ENCODE assay signal across 8 cellular contexts in genomic region chr16:67926181-67926742, GRCh38. TPM values are rescaled to one million over a fixed set of nuclear protein-coding genes. Genes with fewer than 3 reads are reported as not detected.
DNase-seq lines count a peak whose midpoint lies in the region; ATAC-seq and TF ChIP-seq lines count a peak whose summit lies in the region.

No MANE protein-coding gene starts in this region.

- H3K27ac ChIP-seq in lower lobe of right lung: peak overlapping the region; percentile 56
- H3K27ac ChIP-seq in hepatocyte: no peak overlapping the region
- no peak overlapping the region for H3K27ac ChIP-seq in neuronal stem cell (replicated peaks; ENCODE audit: low read length)

- H3K9me3 ChIP-seq in adipocyte (ENCODE audit: control insufficient read depth, low read length) (no peaks in the 10 kb centered on the region), lower lobe of right lung (no peaks in the 10 kb centered on the region), hepatocyte (ENCODE audit: low read depth) (no peaks in the 10 kb centered on the region), neuronal stem cell (replicated peaks in 1 of 2; ENCODE audit: control insufficient read depth in 2 of 2, insufficient read depth in 1 of 2, low read depth in 1 of 2, low read length in 2 of 2) (peaks cover 0 to 2% of the 10 kb centered on the region in 2 donors)

- H2AK5ac ChIP-seq in neuronal stem cell (ENCODE audit: low read depth, low read length): no peak overlapping the region

- no peak overlapping the region for H3K4ac ChIP-seq in neuronal stem cell (ENCODE audit: low read length)

- peak overlapping the region in 2 of 7 donors; percentile 42 to 64 for H3K27ac Mint-ChIP-seq in CD14-positive monocyte

- DNase-seq in CD14-positive monocyte (ENCODE audit: low spot score) (peak; percentile 27), NCI-H1105 (lab: John Stamatoyannopoulos, UW) (peak; percentile 61), adipocyte (ENCODE audit: low read depth) (peak; percentile 40), lower lobe of right lung (peak; percentile 58), GM19240 (ENCODE audit: insufficient read length, low spot score) (no peak), hepatocyte (ENCODE audit: low spot score) (no peak), neuronal stem cell (ENCODE audit: low spot score) (no peak)

- H2AFZ ChIP-seq in hepatocyte: no peak overlapping the region
- no peak overlapping the region for H2AFZ ChIP-seq in neuronal stem cell (ENCODE audit: low read length)

- no peak overlapping the region for H2BK120ac ChIP-seq in neuronal stem cell (ENCODE audit: low read depth, low read length)

- H3K79me2 ChIP-seq in hepatocyte: peaks cover 10% of the 10 kb centered on the region

- H3K36me3 Mint-ChIP-seq in CD14-positive monocyte: peaks cover 40 to 71% of the 10 kb centered on the region in 2 donors

- TF ChIP-seq CTCF in CD14-positive monocyte (IDR thresholded peaks at IDR 0.05): no peak
- no peak for TF ChIP-seq CTCF in lower lobe of right lung (IDR thresholded peaks at IDR 0.05)
- TF ChIP-seq CTCF in hepatocyte (IDR thresholded peaks at IDR 0.05; ENCODE audit: poor library complexity): no peak

- no peak overlapping the region for H3K4me3 ChIP-seq in adipocyte (ENCODE audit: low read length)
- no peak overlapping the region for H3K4me3 ChIP-seq in lower lobe of right lung
- no peak overlapping the region for H3K4me3 ChIP-seq in hepatocyte
- H3K4me3 ChIP-seq in neuronal stem cell (ENCODE audit: low read length in 2 of 2): no peak overlapping the region

- H4K91ac ChIP-seq in neuronal stem cell (ENCODE audit: low read depth, low read length, poor library complexity): no peak overlapping the region

- H3K14ac ChIP-seq in neuronal stem cell (ENCODE audit: low read length): no peak overlapping the region

- no peak overlapping the region for H2BK15ac ChIP-seq in neuronal stem cell (ENCODE audit: low read length)

- H3K79me1 ChIP-seq in neuronal stem cell (ENCODE audit: low read depth, low read length): peaks cover 4% of the 10 kb centered on the region

- no peaks in the 10 kb centered on the region for H3K27me3 ChIP-seq in adipocyte (replicated peaks; ENCODE audit: control insufficient read depth, insufficient read depth, low read length)
- no peaks in the 10 kb centered on the region for H3K27me3 ChIP-seq in lower lobe of right lung (ENCODE audit: low read depth)
- no peaks in the 10 kb centered on the region for H3K27me3 ChIP-seq in hepatocyte
- no peaks in the 10 kb centered on the region for H3K27me3 ChIP-seq in neuronal stem cell (ENCODE audit: control insufficient read depth in 3 of 3, insufficient read depth in 3 of 3, low read depth in 1 of 3, low read length in 3 of 3)

- intact Hi-C loops in CD14-positive monocyte (cut with micrococcal nuclease): loop anchor here in 1 of 2 donors (5.0 kb wide), 2 partner anchors 109 to 254 kb away; no protein-coding TSS in a partner anchor
- intact Hi-C loops in lower lobe of right lung (cut with DNase I): no loop called here

- WGBS in hepatocyte (ENCODE audit: low lambda C conversion rate, missing lambda C conversion rate): 71% methylated on average over 13 of the region's 13 CpGs
- no CpG with 5 or more reads among the region's 13 CpGs for WGBS in neuronal stem cell (ENCODE audit: extremely low coverage in 2 of 2, insufficient read length in 2 of 2, insufficient replicate concordance in 1 of 2), 2 donors

- H3K4me2 ChIP-seq in hepatocyte (no peak overlapping the region), neuronal stem cell (ENCODE audit: insufficient read depth, low read length, poor library complexity, severe bottlenecking) (no peak overlapping the region)

- no peak overlapping the region for H3K4me3 Mint-ChIP-seq in CD14-positive monocyte

- H3K9me3 Mint-ChIP-seq in CD14-positive monocyte: no peaks in the 10 kb centered on the region

- H3K9me2 ChIP-seq in hepatocyte (replicated peaks; ENCODE audit: insufficient read depth): no peaks in the 10 kb centered on the region

- peaks cover 0 to 2% (median 0%) of the 10 kb centered on the region in 3 donors for H3K27me3 Mint-ChIP-seq in CD14-positive monocyte (ENCODE audit: low read depth in 3 of 3)

- no peak overlapping the region for H2BK5ac ChIP-seq in neuronal stem cell (ENCODE audit: low read length)

- peaks cover 10% of the 10 kb centered on the region for H3K4me1 ChIP-seq in adipocyte (ENCODE audit: control insufficient read depth, insufficient read depth, low read length)
- peaks cover 31% of the 10 kb centered on the region for H3K4me1 ChIP-seq in lower lobe of right lung
- no peaks in the 10 kb centered on the region for H3K4me1 ChIP-seq in hepatocyte (ENCODE audit: insufficient read depth)
- no peaks in the 10 kb centered on the region for H3K4me1 ChIP-seq in neuronal stem cell (ENCODE audit: control insufficient read depth in 2 of 2, insufficient read depth in 1 of 2, low read depth in 1 of 2, low read length in 2 of 2)

- H3K4me1 Mint-ChIP-seq in CD14-positive monocyte: no peaks in the 10 kb centered on the region

- H3K36me3 ChIP-seq in adipocyte (ENCODE audit: control insufficient read depth, insufficient read depth, low read length, severe bottlenecking) (peaks cover 35% of the 10 kb centered on the region), lower lobe of right lung (peaks cover 59% of the 10 kb centered on the region), hepatocyte (replicated peaks; ENCODE audit: insufficient read depth, low read depth) (no peaks in the 10 kb centered on the region), neuronal stem cell (replicated peaks in 1 of 2; ENCODE audit: control insufficient read depth in 2 of 2, insufficient read depth in 2 of 2, low read length in 2 of 2) (peaks cover 18 to 71% of the 10 kb centered on the region in 2 donors)

- no peak overlapping the region for H4K8ac ChIP-seq in neuronal stem cell (ENCODE audit: low read depth, low read length)

- ATAC-seq in lower lobe of right lung (peak in 1 of 2 donors; percentile 18), GM18867 (IDR thresholded peaks at IDR 0.05; ENCODE audit: unreplicated experiment) (no peak)

- H3K9ac ChIP-seq in adipocyte (ENCODE audit: low read length): peak overlapping the region; percentile 28
- no peak overlapping the region for H3K9ac ChIP-seq in neuronal stem cell (ENCODE audit: low read depth, low read length, poor library complexity)

- no peak overlapping the region for H3K23ac ChIP-seq in neuronal stem cell (ENCODE audit: low read depth, low read length, poor library complexity)

- H4K20me1 ChIP-seq in hepatocyte (ENCODE audit: insufficient read depth, poor library complexity, severe bottlenecking): peaks cover 20% of the 10 kb centered on the region

- no peak overlapping the region for H2BK12ac ChIP-seq in neuronal stem cell (ENCODE audit: low read length)

- no peak overlapping the region for H3K18ac ChIP-seq in neuronal stem cell (ENCODE audit: low read length)

RNA-seq across cellular contexts. Expression of gene CTRL, which starts 5.4 kb away (rescaled TPM):
- 1 to 10 TPM in 1 of 2 donors, under 1 TPM in 1; 0.69 to 1.6 TPM for polyA plus RNA-seq in CD14-positive monocyte
- 0.59 TPM for total RNA-seq in lower lobe of right lung
- 0.63 TPM in 1 of 2 replicates, not detected in the other for total RNA-seq in hepatocyte
- 12.5 and 13.4 TPM in 2 replicates for polyA plus RNA-seq in hepatocyte
- 0.46 TPM for polyA plus RNA-seq in neuronal stem cell (2013, experiment 1 of 2)
- polyA plus RNA-seq in neuronal stem cell (2013, experiment 2 of 2): 0.43 TPM

RNA-seq across cellular contexts. Expression of gene PSMB10, which starts 10.4 kb away (rescaled TPM):
- polyA plus RNA-seq in CD14-positive monocyte (100 to 1,000 TPM; 609 to 798 TPM), hepatocyte (48.7 and 52.2 TPM in 2 replicates)
- total RNA-seq in lower lobe of right lung (82.7 TPM), hepatocyte (13.7 and 27.8 TPM in 2 replicates)
- 9.9 TPM for polyA plus RNA-seq in neuronal stem cell (2013, experiment 1 of 2)
- polyA plus RNA-seq in neuronal stem cell (2013, experiment 2 of 2): 10.6 TPM

RNA-seq across cellular contexts. Expression of gene LCAT, which starts 17.7 kb away (rescaled TPM):
- polyA plus RNA-seq in CD14-positive monocyte: under 1 TPM in 1 of 2 donors, not detected in 1; 0.17 TPM
- 33.8 TPM for total RNA-seq in lower lobe of right lung
- total RNA-seq in hepatocyte: 15.6 and 19.8 TPM in 2 replicates
- polyA plus RNA-seq in hepatocyte: 44.6 and 47.3 TPM in 2 replicates
- 13.5 TPM for polyA plus RNA-seq in neuronal stem cell (2013, experiment 1 of 2)
- polyA plus RNA-seq in neuronal stem cell (2013, experiment 2 of 2): 14.5 TPM

RNA-seq across cellular contexts. Expression of gene PSKH1, which starts 33.2 kb away (rescaled TPM):
- 10 to 100 TPM; 11.0 to 19.7 TPM for polyA plus RNA-seq in CD14-positive monocyte
- 28.3 TPM for total RNA-seq in lower lobe of right lung
- 29.2 and 30.5 TPM in 2 replicates for total RNA-seq in hepatocyte
- 38.6 and 44.6 TPM in 2 replicates for polyA plus RNA-seq in hepatocyte
- polyA plus RNA-seq in neuronal stem cell (2013, experiment 1 of 2): 34.6 TPM
- 30.4 TPM for polyA plus RNA-seq in neuronal stem cell (2013, experiment 2 of 2)

RNA-seq across cellular contexts. Expression of gene NRN1L, which starts 41.6 kb away (rescaled TPM):
- under 1 TPM in 1 of 2 donors, not detected in 1; 0.50 TPM for polyA plus RNA-seq in CD14-positive monocyte
- 1.7 TPM for total RNA-seq in lower lobe of right lung
- total RNA-seq in hepatocyte: 0.73 TPM in 1 of 2 replicates, not detected in the other
- 1.6 TPM in 1 of 2 replicates, not detected in the other for polyA plus RNA-seq in hepatocyte
- polyA plus RNA-seq in neuronal stem cell (2013, experiment 1 of 2): 0.70 TPM
- 0.42 TPM for polyA plus RNA-seq in neuronal stem cell (2013, experiment 2 of 2)

Comparison
In these comparisons a context has a peak if more than half of its experiments do, and no peak if none do; other contexts are left out.
1. DNase-seq: peak in CD14-positive monocyte (single experiment), NCI-H1105 (single experiment), adipocyte (single experiment) and lower lobe of right lung (single experiment); none in GM19240 (single experiment), hepatocyte (single experiment) and neuronal stem cell (single experiment).